10 cellular contexts compared by ENCODE assay signal in the genomic region with DNA sequence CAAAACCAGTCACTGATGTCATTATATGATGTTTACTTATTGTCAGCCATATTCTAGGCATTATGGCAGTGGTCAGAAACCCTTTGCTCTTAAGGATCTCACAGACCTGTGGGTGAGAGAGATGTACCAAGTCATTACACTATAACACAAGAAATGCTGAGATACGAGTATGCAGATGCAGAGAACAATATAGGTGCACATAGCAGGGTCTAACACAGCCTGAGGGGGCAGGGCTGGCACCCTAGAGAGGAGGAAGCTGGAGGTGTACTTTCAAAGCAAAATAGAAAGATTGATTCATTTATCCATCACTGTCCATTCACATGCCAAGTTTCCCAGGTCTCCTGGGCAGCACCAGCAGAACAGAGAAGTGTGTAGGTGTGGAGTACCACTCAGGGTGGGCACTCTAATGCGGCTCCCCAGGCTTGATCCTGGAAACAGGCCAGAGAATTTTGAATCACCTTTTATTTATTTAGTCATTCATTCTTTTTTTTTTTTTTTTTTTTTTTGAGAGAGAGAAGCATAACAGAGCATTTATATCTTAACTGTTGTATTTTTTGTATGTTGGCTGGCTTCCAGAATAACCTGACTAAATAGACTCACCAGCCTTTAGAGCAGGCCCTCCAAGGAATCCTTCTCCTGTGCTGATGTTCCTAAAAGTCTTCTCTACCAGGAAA.
A peak's percentile ranks its signal among the peaks of the same experiment; 100 is the strongest.
DNase-seq lines count a peak whose midpoint lies in the region; ATAC-seq and TF ChIP-seq lines count a peak whose summit lies in the region.
"Had no signal": no experiment of that assay in that cellular context is flagged by ENCODE, and none has a peak within 500 bp of the region (broad histone marks: within the 10 kb centered on the region; RNA-seq: fewer than 3 reads in every experiment).

No MANE protein-coding gene starts in this region.

- POLR2A ChIA-PET in MCF 10A (lab: Yijun Ruan, JAX) = interaction anchor here (0.6 to 1.5 kb wide), 4 partner anchors 9 to 107 kb away, joined by 3 to 4 read pairs (median 3); no protein-coding TSS in a partner anchor

- H3K4me1 Mint-ChIP-seq in MCF 10A (ENCODE audit: insufficient read depth, unreplicated experiment) = peaks cover 15% of the 10 kb centered on the region

- H3K36me3 ChIP-seq in breast epithelium = no peaks in the 10 kb centered on the region

- H3K4me1 ChIP-seq in breast epithelium = no peaks in the 10 kb centered on the region

- H3K4me3 ChIP-seq in breast epithelium = no peak overlapping the region
- H3K4me3 ChIP-seq in cardiac fibroblast (replicated peaks in 1 of 2; ENCODE audit: low read depth in 2 of 2, low read length in 2 of 2) = no peak overlapping the region
- H3K4me3 ChIP-seq in coronary artery = no peak overlapping the region

- no peak overlapping the region for H3K4me3 Mint-ChIP-seq in MCF 10A (ENCODE audit: unreplicated experiment)

- H3K27me3 ChIP-seq in breast epithelium = no peaks in the 10 kb centered on the region

- intact Hi-C loops in MCF 10A (cut with micrococcal nuclease) = no loop called here
- intact Hi-C loops in breast epithelium (cut with DNase I; ENCODE audit: low total_unique reads) = no loop called here

- ATAC-seq in HG02970 (IDR thresholded peaks at IDR 0.05; ENCODE audit: low FRiP score, unreplicated experiment) (no peak), HG02571 (IDR thresholded peaks at IDR 0.05; ENCODE audit: unreplicated experiment) (no peak)
- ATAC-seq: Panc1 had no signal

- peak; percentile 58 for DNase-seq in MCF 10A (ENCODE audit: unreplicated experiment)
- no peak for DNase-seq in breast epithelium (ENCODE audit: low spot score in 2 of 2)
- DNase-seq in NCI-H69 (lab: John Stamatoyannopoulos, UW) = peak; percentile 88
- peak; percentile 17 to 45 for DNase-seq in cardiac fibroblast (ENCODE audit: low read depth in 2 of 2)
- no peak for DNase-seq in coronary artery (ENCODE audit: low spot score)
- no peak for DNase-seq in NCI-H1930 (lab: John Stamatoyannopoulos, UW)
- DNase-seq: activated gamma-delta T cell had no signal

- no TSS peak for BruUV-seq in MCF 10A (replicated peaks; lab: Mats Ljungman, UMichigan)

- H3K27ac Mint-ChIP-seq in MCF 10A (ENCODE audit: low read depth, unreplicated experiment) = no peak overlapping the region

- no peak overlapping the region for H3K27ac ChIP-seq in breast epithelium
- H3K27ac ChIP-seq in coronary artery = no peak overlapping the region

- no peak for TF ChIP-seq POLR2A in breast epithelium (IDR thresholded peaks at IDR 0.05)

- H3K36me3 Mint-ChIP-seq in MCF 10A (ENCODE audit: insufficient read depth, unreplicated experiment) = peaks cover 6% of the 10 kb centered on the region

- H3K9me3 ChIP-seq in breast epithelium = no peaks in the 10 kb centered on the region

- TF ChIP-seq CTCF in MCF 10A (IDR thresholded peaks at IDR 0.05; ENCODE audit: unreplicated experiment) (no peak), breast epithelium (IDR thresholded peaks at IDR 0.05) (no peak), cardiac fibroblast (IDR thresholded peaks at IDR 0.05; ENCODE audit: low read depth, low read length) (no peak), coronary artery (IDR thresholded peaks at IDR 0.05) (no peak)

- no peaks in the 10 kb centered on the region for H3K27me3 Mint-ChIP-seq in MCF 10A (ENCODE audit: insufficient read depth, unreplicated experiment)

- CTCF ChIA-PET in MCF 10A (lab: Yijun Ruan, JAX) = no interaction called here

- H3K9me3 Mint-ChIP-seq in MCF 10A (ENCODE audit: unreplicated experiment) = no peaks in the 10 kb centered on the region

Comparison
In these comparisons a context has a peak if more than half of its experiments do, and no peak if none do; other contexts are left out.
1. DNase-seq: peak in MCF 10A (single experiment), NCI-H69 (single experiment) and cardiac fibroblast (2 of 2); none in breast epithelium (0 of 2), coronary artery (single experiment) and NCI-H1930 (0 of 2).